In the genomic region with DNA sequence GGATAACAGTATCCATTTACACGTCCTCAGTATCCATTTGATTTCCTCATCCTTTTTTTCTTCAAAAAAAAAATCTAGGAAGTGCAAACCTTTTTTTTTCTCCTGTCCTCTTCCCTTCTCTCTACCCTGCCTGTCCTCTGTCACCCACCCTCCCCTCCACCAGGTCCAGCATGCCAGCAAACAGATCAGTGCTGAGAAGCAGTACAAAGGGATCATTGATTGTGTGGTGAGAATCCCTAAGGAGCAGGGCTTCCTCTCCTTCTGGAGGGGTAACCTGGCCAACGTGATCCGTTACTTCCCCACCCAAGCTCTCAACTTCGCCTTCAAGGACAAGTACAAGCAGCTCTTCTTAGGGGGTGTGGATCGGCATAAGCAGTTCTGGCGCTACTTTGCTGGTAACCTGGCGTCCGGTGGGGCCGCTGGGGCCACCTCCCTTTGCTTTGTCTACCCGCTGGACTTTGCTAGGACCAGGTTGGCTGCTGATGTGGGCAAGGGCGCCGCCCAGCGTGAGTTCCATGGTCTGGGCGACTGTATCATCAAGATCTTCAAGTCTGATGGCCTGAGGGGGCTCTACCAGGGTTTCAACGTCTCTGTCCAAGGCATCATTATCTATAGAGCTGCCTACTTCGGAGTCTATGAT, we compare ENCODE assay signal across 9 cellular contexts. TPM values are rescaled to one million over a fixed set of nuclear protein-coding genes. Genes with fewer than 3 reads are reported as not detected.
DNase-seq lines count a peak whose midpoint lies in the region; ATAC-seq and TF ChIP-seq lines count a peak whose summit lies in the region.
"Had no signal": no experiment of that assay in that cellular context is flagged by ENCODE, and none has a peak within 500 bp of the region (broad histone marks: within the 10 kb centered on the region; RNA-seq: fewer than 3 reads in every experiment).

No MANE protein-coding gene starts in this region.

- H3K9me3 ChIP-seq in iPS-18c (ENCODE audit: control insufficient read depth, insufficient read depth, low read length) (no peaks in the 10 kb centered on the region), sigmoid colon (no peaks in the 10 kb centered on the region)

- no peak for TF ChIP-seq EP300 in sigmoid colon (IDR thresholded peaks at IDR 0.05)

- H3K27ac Mint-ChIP-seq in Calu3 (ENCODE audit: unreplicated experiment) (no peak overlapping the region), WTC11 (no peak overlapping the region)
- H3K27ac Mint-ChIP-seq: T-helper 2 cell treated with Interferon-gamma antibody and Interleukin-4, amounts not matched to agents 5 μg/mL and 100 μg/mL, for 36 hours had no signal

- POLR2A ChIA-PET in WTC11 (lab: Charles Lee), result no interaction called here

- H3K36me3 Mint-ChIP-seq in Calu3 (ENCODE audit: insufficient read depth, unreplicated experiment), result peaks cover 34% of the 10 kb centered on the region
- peaks cover 17% of the 10 kb centered on the region for H3K36me3 Mint-ChIP-seq in WTC11

- peaks cover 7% of the 10 kb centered on the region for H3K4me1 Mint-ChIP-seq in Calu3 (ENCODE audit: low read depth, unreplicated experiment)
- peaks cover 33% of the 10 kb centered on the region for H3K4me1 Mint-ChIP-seq in WTC11

- H3K4me1 ChIP-seq in sigmoid colon, result peaks cover 0 to 51% (median 43%) of the 10 kb centered on the region in 4 donors

- H3K27me3 ChIP-seq in sigmoid colon, result no peaks in the 10 kb centered on the region

- CTCF ChIA-PET in Calu3 (lab: Charles Lee) (no interaction called here), WTC11 (lab: Charles Lee) (interaction anchor here (1.0 to 1.1 kb wide), 2 partner anchors 10 to 52 kb away, joined by 3 read pairs; no protein-coding TSS in a partner anchor)

- TF ChIP-seq CTCF in Calu3 (IDR thresholded peaks at IDR 0.05; ENCODE audit: unreplicated experiment), result no peak
- no peak for TF ChIP-seq CTCF in WTC11 (IDR thresholded peaks at IDR 0.05)
- no peak for TF ChIP-seq CTCF in sigmoid colon (IDR thresholded peaks at IDR 0.05)

- H3K4me3 Mint-ChIP-seq in Calu3 (ENCODE audit: low read depth, unreplicated experiment) (peak overlapping the region; percentile 77), WTC11 (peak overlapping the region; percentile 84)

- no peak for TF ChIP-seq POLR2A in sigmoid colon (IDR thresholded peaks at IDR 0.05)

- H3K9me3 Mint-ChIP-seq in Calu3 (ENCODE audit: low read depth, unreplicated experiment) (no peaks in the 10 kb centered on the region), WTC11 (no peaks in the 10 kb centered on the region)
- H3K9me3 Mint-ChIP-seq: T-helper 2 cell treated with Interferon-gamma antibody and Interleukin-4, amounts not matched to agents 5 μg/mL and 100 μg/mL, for 36 hours had no signal

- H3K36me3 ChIP-seq in sigmoid colon, result peaks cover 0 to 25% (median 4%) of the 10 kb centered on the region in 4 donors

- DNase-seq in Calu3 (no peak), WTC11 (ENCODE audit: low spot score) (no peak), sigmoid colon (no peak), T-helper 9 cell (no peak), cerebellar nuclear complex (lab: John Stamatoyannopoulos, UW) (no peak)
- DNase-seq in NK-92 treated with Interleukin-12 subunit alpha and Interleukin-12 subunit beta, amount 100 ng/mL, for 24 hours (lab: John Stamatoyannopoulos, UW), result no peak
- DNase-seq in stimulated activated CD4-positive, alpha-beta T cell treated with anti-CD3 and anti-CD28 coated beads, Interleukin-2, amount 100 ng/mL, for 24 hours, result no peak

- no peaks in the 10 kb centered on the region for H3K27me3 Mint-ChIP-seq in Calu3 (ENCODE audit: unreplicated experiment)
- H3K27me3 Mint-ChIP-seq in WTC11 (ENCODE audit: low read depth), result peaks cover 5% of the 10 kb centered on the region; the same call in 1 of the 2 replicates

- BruUV-seq in Calu3 (replicated peaks; lab: Mats Ljungman, UMichigan), result no TSS peak

- 91 to 93% methylated on average over 16 of the region's 16 CpGs for WGBS in sigmoid colon, 2 donors

- intact Hi-C loops in Calu3 (cut with micrococcal nuclease; ENCODE audit: unreplicated experiment) (no loop called here), sigmoid colon (cut with DNase I) (loop anchor here (2.0 to 10.0 kb wide), 6 partner anchors 38 to 1640 kb away; a partner anchor contains a TSS)

- no peak for ATAC-seq in WTC11

- H3K4me3 ChIP-seq in iPS-18c (ENCODE audit: insufficient read depth, low read depth, low read length) (0 out of 2 replicates have a peak overlapping the region, but pooled peaks have one; percentile 32), sigmoid colon (peak overlapping the region; percentile 6 to 78 (median 69))

- H3K27ac ChIP-seq in sigmoid colon, result peak overlapping the region; percentile 88 to 98 (median 94)

TF ChIP-seq in WTC11, 78 proteins besides CTCF, POLR2A, EP300 and RAD21 (continues in another document):
- TF ChIP-seq, protein P1, sequence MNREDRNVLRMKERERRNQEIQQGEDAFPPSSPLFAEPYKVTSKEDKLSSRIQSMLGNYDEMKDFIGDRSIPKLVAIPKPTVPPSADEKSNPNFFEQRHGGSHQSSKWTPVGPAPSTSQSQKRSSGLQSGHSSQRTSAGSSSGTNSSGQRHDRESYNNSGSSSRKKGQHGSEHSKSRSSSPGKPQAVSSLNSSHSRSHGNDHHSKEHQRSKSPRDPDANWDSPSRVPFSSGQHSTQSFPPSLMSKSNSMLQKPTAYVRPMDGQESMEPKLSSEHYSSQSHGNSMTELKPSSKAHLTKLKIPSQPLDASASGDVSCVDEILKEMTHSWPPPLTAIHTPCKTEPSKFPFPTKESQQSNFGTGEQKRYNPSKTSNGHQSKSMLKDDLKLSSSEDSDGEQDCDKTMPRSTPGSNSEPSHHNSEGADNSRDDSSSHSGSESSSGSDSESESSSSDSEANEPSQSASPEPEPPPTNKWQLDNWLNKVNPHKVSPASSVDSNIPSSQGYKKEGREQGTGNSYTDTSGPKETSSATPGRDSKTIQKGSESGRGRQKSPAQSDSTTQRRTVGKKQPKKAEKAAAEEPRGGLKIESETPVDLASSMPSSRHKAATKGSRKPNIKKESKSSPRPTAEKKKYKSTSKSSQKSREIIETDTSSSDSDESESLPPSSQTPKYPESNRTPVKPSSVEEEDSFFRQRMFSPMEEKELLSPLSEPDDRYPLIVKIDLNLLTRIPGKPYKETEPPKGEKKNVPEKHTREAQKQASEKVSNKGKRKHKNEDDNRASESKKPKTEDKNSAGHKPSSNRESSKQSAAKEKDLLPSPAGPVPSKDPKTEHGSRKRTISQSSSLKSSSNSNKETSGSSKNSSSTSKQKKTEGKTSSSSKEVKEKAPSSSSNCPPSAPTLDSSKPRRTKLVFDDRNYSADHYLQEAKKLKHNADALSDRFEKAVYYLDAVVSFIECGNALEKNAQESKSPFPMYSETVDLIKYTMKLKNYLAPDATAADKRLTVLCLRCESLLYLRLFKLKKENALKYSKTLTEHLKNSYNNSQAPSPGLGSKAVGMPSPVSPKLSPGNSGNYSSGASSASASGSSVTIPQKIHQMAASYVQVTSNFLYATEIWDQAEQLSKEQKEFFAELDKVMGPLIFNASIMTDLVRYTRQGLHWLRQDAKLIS (CRISPR knock-in tag; IDR thresholded peaks at IDR 0.05; ENCODE audit: borderline replicate concordance), result no peak
- TF ChIP-seq, protein P2, sequence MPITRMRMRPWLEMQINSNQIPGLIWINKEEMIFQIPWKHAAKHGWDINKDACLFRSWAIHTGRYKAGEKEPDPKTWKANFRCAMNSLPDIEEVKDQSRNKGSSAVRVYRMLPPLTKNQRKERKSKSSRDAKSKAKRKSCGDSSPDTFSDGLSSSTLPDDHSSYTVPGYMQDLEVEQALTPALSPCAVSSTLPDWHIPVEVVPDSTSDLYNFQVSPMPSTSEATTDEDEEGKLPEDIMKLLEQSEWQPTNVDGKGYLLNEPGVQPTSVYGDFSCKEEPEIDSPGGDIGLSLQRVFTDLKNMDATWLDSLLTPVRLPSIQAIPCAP (CRISPR knock-in tag; IDR thresholded peaks at IDR 0.05), result no peak
- no peak for TF ChIP-seq GRHL2 (CRISPR knock-in tag; IDR thresholded peaks at IDR 0.05; ENCODE audit: insufficient replicate concordance, severe bottlenecking)
- TF ChIP-seq ZNF317 (CRISPR knock-in tag; IDR thresholded peaks at IDR 0.05; ENCODE audit: borderline replicate concordance, low read depth), result no peak
- no peak for TF ChIP-seq ZBTB21 (CRISPR knock-in tag; IDR thresholded peaks at IDR 0.05; ENCODE audit: borderline replicate concordance)
- no peak for TF ChIP-seq NR3C1 (CRISPR knock-in tag; conservative IDR thresholded peaks at IDR 0.05; ENCODE audit: low read depth)
- TF ChIP-seq JUN (CRISPR knock-in tag; IDR thresholded peaks at IDR 0.05), result no peak
- TF ChIP-seq, protein P3, sequence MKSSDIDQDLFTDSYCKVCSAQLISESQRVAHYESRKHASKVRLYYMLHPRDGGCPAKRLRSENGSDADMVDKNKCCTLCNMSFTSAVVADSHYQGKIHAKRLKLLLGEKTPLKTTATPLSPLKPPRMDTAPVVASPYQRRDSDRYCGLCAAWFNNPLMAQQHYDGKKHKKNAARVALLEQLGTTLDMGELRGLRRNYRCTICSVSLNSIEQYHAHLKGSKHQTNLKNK (CRISPR knock-in tag; IDR thresholded peaks at IDR 0.05), result no peak
- no peak for TF ChIP-seq CBFB (CRISPR knock-in tag; IDR thresholded peaks at IDR 0.05; ENCODE audit: low read depth)

RNA-seq across cellular contexts. Expression of a gene that starts 1.7 kb away (rescaled TPM):
- total RNA-seq in Calu3 (2022) (15.2 and 17.8 TPM in 2 replicates), WTC11 (2021) (40.2 to 44.6 TPM (median 43.9 TPM) in 3 replicates), sigmoid colon (100 to 1,000 TPM in 3 of 4 donors, 10 to 100 TPM in 1; 89.1 to 127 (median 112) TPM)
- 10 to 100 TPM; 22.9 to 36.0 (median 25.4) TPM for polyA plus RNA-seq in sigmoid colon

RNA-seq across cellular contexts. Expression of a gene that starts 59.1 kb away (rescaled TPM):
- total RNA-seq in Calu3 (2022) (36.9 and 38.4 TPM in 2 replicates), WTC11 (2021) (35.2 to 40.3 TPM (median 36.1 TPM) in 3 replicates), sigmoid colon (10 to 100 TPM; 33.8 to 46.4 (median 37.3) TPM)
- 1 to 10 TPM; 4.4 to 8.3 (median 7.8) TPM for polyA plus RNA-seq in sigmoid colon
